Comparison of ENCODE assay signal across 25 cellular contexts in the genomic region with DNA sequence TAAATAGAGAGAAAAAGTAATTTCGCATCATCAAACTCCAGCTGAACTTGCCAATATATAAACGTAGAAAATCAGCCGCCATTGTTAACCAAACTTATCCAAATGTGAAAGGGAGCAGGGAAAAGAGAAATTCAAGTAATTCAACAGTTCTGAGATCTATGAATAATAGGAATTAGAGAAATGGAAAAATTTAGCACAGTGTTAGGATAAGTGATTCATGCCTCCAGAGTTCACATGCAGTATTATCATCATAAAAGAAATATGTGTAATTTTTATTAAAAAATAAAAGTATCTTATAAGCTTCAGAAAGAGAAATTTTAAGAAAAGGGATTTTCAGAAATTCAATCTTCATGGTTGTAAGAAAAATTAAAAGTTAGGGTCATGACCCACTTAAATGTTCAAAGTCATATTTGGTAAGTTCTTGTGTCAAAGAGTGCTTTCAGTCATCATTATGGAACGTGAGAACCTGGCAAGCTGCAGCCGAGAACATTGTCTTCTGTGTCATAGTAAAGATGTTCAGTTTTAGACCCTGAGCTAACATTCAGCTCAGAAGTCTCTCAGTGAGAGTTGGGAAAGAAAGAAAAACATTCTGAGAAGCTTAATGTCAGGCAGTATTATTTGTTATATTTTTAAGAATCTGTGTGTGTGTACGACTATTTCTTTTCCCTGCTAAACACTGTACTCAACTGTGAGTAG.
A peak's percentile ranks its signal among the peaks of the same experiment; 100 is the strongest.
DNase-seq lines count a peak whose midpoint lies in the region; ATAC-seq and TF ChIP-seq lines count a peak whose summit lies in the region.
"Had no signal": no experiment of that assay in that cellular context is flagged by ENCODE, and none has a peak within 500 bp of the region (broad histone marks: within the 10 kb centered on the region; RNA-seq: fewer than 3 reads in every experiment).

No MANE protein-coding gene starts in this region.

- peaks cover 3% of the 10 kb centered on the region for H3K36me3 Mint-ChIP-seq in chondrocyte (ENCODE audit: low read depth)
- no peaks in the 10 kb centered on the region for H3K36me3 Mint-ChIP-seq in activated T-helper 2 cell treated with anti-CD3 and anti-CD28 coated beads, Interferon-gamma antibody, Interleukin-2, Interleukin-4, amounts not matched to agents 10 μg/mL and 5 μg/mL and 100 μg/mL, durations not matched to agents 14 hours and 24 hours and 36 hours (ENCODE audit: low read depth)
- H3K36me3 Mint-ChIP-seq: activated CD4-positive, alpha-beta memory T cell treated with anti-CD3 and anti-CD28 coated beads for 36 hours; naive thymus-derived CD8-positive, alpha-beta T cell had no signal

- no peaks in the 10 kb centered on the region for H3K27me3 ChIP-seq in muscle layer of duodenum (ENCODE audit: low read depth, low read length)
- H3K27me3 ChIP-seq in thoracic aorta (replicated peaks; ENCODE audit: insufficient read depth), result no peaks in the 10 kb centered on the region
- H3K27me3 ChIP-seq: sigmoid colon, tibial nerve had no signal

- peak overlapping the region; percentile 8 for H3K27ac ChIP-seq in muscle layer of duodenum (ENCODE audit: low read length)
- H3K27ac ChIP-seq in thoracic aorta, result peak overlapping the region; percentile 73 to 76
- H3K27ac ChIP-seq: SK-N-MC, WERI-Rb-1 had no signal

- ATAC-seq in thoracic aorta (ENCODE audit: insufficient number of reproducible peaks, low FRiP score, low read depth) (peak; percentile 58), HG03095 (IDR thresholded peaks at IDR 0.05; ENCODE audit: unreplicated experiment) (no peak)
- ATAC-seq: naive thymus-derived CD8-positive, alpha-beta T cell had no signal

- no peaks in the 10 kb centered on the region for H3K9me3 ChIP-seq in muscle layer of duodenum (ENCODE audit: control insufficient read depth in 1 of 2, low read length in 2 of 2)
- H3K9me3 ChIP-seq in thoracic aorta, result no peaks in the 10 kb centered on the region
- H3K9me3 ChIP-seq: sigmoid colon, tibial nerve had no signal

- H3K9me3 Mint-ChIP-seq in chondrocyte (ENCODE audit: low read depth), result peaks cover 3% of the 10 kb centered on the region
- peaks cover 3% of the 10 kb centered on the region for H3K9me3 Mint-ChIP-seq in activated T-helper 2 cell treated with anti-CD3 and anti-CD28 coated beads, Interferon-gamma antibody, Interleukin-2, Interleukin-4, amounts not matched to agents 10 μg/mL and 5 μg/mL and 100 μg/mL, durations not matched to agents 14 hours and 24 hours and 36 hours
- H3K9me3 Mint-ChIP-seq: activated CD4-positive, alpha-beta memory T cell treated with anti-CD3 and anti-CD28 coated beads for 36 hours; T-helper 2 cell treated with Interferon-gamma antibody and Interleukin-4, amounts not matched to agents 5 μg/mL and 100 μg/mL, for 36 hours had no signal

- DNase-seq in LHCN-M2 (ENCODE audit: low read depth) (peak; percentile 87), chondrocyte (ENCODE audit: low spot score) (no peak), thoracic aorta (ENCODE audit: low spot score) (no peak), A172 (ENCODE audit: low spot score) (no peak)
- no peak for DNase-seq in activated T-helper 2 cell treated with anti-CD3 and anti-CD28 coated beads, Interferon-gamma antibody, Interleukin-2, Interleukin-4, amounts not matched to agents 10 μg/mL and 5 μg/mL and 100 μg/mL, durations not matched to agents 14 hours and 24 hours and 36 hours (ENCODE audit: low spot score)
- DNase-seq: activated CD4-positive, alpha-beta memory T cell treated with anti-CD3 and anti-CD28 coated beads for 36 hours; activated naive CD4-positive, alpha-beta T cell; AML-193; anterior cingulate cortex; H7; kidney glomerular epithelial cell; naive thymus-derived CD8-positive, alpha-beta T cell; NCI-H1105 treated with DMSO at 0.1 percent for 48 hours; NCI-H2081; NCI-H446 treated with DMSO at 0.1 percent for 48 hours; posterior cingulate gyrus; sigmoid colon; stimulated activated CD4-positive, alpha-beta T cell treated with anti-CD3 and anti-CD28 coated beads, Interleukin-2, amount 100 ng/mL, for 24 hours; stimulated activated naive CD4-positive, alpha-beta T cell; WERI-Rb-1 had no signal

- H3K4me1 ChIP-seq in muscle layer of duodenum (ENCODE audit: control insufficient read depth in 1 of 2, insufficient read depth in 2 of 2, low read length in 2 of 2) (peaks cover 0 to 4% of the 10 kb centered on the region in 2 donors), thoracic aorta (ENCODE audit: control insufficient read depth in 1 of 2, low read depth in 2 of 2) (peaks cover 16 to 30% of the 10 kb centered on the region in 2 donors)
- H3K4me1 ChIP-seq: tibial nerve had no signal

- no peak for TF ChIP-seq CTCF in chondrocyte (IDR thresholded peaks at IDR 0.05)
- TF ChIP-seq CTCF in thoracic aorta (IDR thresholded peaks at IDR 0.05), result no peak

- H3K36me3 ChIP-seq in muscle layer of duodenum (ENCODE audit: control insufficient read depth in 1 of 2, insufficient read depth in 2 of 2, low read length in 2 of 2) (peaks cover 0 to 3% of the 10 kb centered on the region in 2 donors), thoracic aorta (no peaks in the 10 kb centered on the region)
- H3K36me3 ChIP-seq: sigmoid colon, tibial nerve, WERI-Rb-1 had no signal

- H3K4me3 ChIP-seq in muscle layer of duodenum (ENCODE audit: low read depth in 1 of 2, low read length in 2 of 2) (no peak overlapping the region), thoracic aorta (peak overlapping the region; percentile 26)
- H3K4me3 ChIP-seq: sigmoid colon, SK-N-MC, tibial nerve had no signal

- H3K4me1 Mint-ChIP-seq in chondrocyte (ENCODE audit: low read depth), result peaks cover 65% of the 10 kb centered on the region
- no peaks in the 10 kb centered on the region for H3K4me1 Mint-ChIP-seq in activated T-helper 2 cell treated with anti-CD3 and anti-CD28 coated beads, Interferon-gamma antibody, Interleukin-2, Interleukin-4, amounts not matched to agents 10 μg/mL and 5 μg/mL and 100 μg/mL, durations not matched to agents 14 hours and 24 hours and 36 hours (ENCODE audit: low read depth)

- intact Hi-C loops in activated T-helper 2 cell treated with anti-CD3 and anti-CD28 coated beads, Interferon-gamma antibody, Interleukin-2, Interleukin-4, amounts not matched to agents 10 μg/mL and 5 μg/mL and 100 μg/mL, durations not matched to agents 14 hours and 24 hours and 36 hours (cut with micrococcal nuclease), result no loop called here

- H3K4me3 Mint-ChIP-seq in chondrocyte (ENCODE audit: unreplicated experiment), result peak overlapping the region; percentile 36
- no peak overlapping the region for H3K4me3 Mint-ChIP-seq in activated T-helper 2 cell treated with anti-CD3 and anti-CD28 coated beads, Interferon-gamma antibody, Interleukin-2, Interleukin-4, amounts not matched to agents 10 μg/mL and 5 μg/mL and 100 μg/mL, durations not matched to agents 14 hours and 24 hours and 36 hours (ENCODE audit: low read depth)
- H3K4me3 Mint-ChIP-seq: activated CD4-positive, alpha-beta memory T cell treated with anti-CD3 and anti-CD28 coated beads for 36 hours; naive thymus-derived CD8-positive, alpha-beta T cell; T-helper 2 cell treated with Interferon-gamma antibody and Interleukin-4, amounts not matched to agents 5 μg/mL and 100 μg/mL, for 36 hours had no signal

- no peaks in the 10 kb centered on the region for H3K27me3 Mint-ChIP-seq in chondrocyte (ENCODE audit: low read depth)
- H3K27me3 Mint-ChIP-seq in activated T-helper 2 cell treated with anti-CD3 and anti-CD28 coated beads, Interferon-gamma antibody, Interleukin-2, Interleukin-4, amounts not matched to agents 10 μg/mL and 5 μg/mL and 100 μg/mL, durations not matched to agents 14 hours and 24 hours and 36 hours (ENCODE audit: low read depth), result no peaks in the 10 kb centered on the region
- H3K27me3 Mint-ChIP-seq: activated CD4-positive, alpha-beta memory T cell treated with anti-CD3 and anti-CD28 coated beads for 36 hours had no signal

- H3K27ac Mint-ChIP-seq in chondrocyte (ENCODE audit: unreplicated experiment), result peak overlapping the region; percentile 88
- no peak overlapping the region for H3K27ac Mint-ChIP-seq in activated T-helper 2 cell treated with anti-CD3 and anti-CD28 coated beads, Interferon-gamma antibody, Interleukin-2, Interleukin-4, amounts not matched to agents 10 μg/mL and 5 μg/mL and 100 μg/mL, durations not matched to agents 14 hours and 24 hours and 36 hours
- H3K27ac Mint-ChIP-seq: activated CD4-positive, alpha-beta memory T cell treated with anti-CD3 and anti-CD28 coated beads for 36 hours; naive thymus-derived CD8-positive, alpha-beta T cell; T-helper 2 cell treated with Interferon-gamma antibody and Interleukin-4, amounts not matched to agents 5 μg/mL and 100 μg/mL, for 36 hours had no signal
